In the genomic region with DNA sequence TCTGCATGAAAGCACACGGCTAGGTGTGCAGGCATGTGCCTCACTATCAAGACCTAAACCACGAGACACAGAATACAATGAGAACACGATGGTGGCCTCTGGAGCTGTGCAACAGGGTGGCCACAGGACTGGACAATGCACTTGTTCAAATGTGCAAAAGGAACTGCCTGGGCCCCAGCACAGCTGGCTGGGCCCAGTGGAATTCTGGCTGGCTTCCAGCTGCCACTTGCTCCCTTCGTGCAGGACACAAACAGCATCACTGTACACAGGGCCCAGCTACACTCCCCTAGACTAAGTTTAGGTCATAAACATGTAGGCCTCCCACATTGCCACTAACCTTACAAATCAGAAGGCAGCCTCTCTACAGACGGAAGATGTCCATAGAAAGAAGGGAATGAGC, we compare ENCODE assay signal across 15 cellular contexts. TPM values are rescaled to one million over a fixed set of nuclear protein-coding genes. Genes with fewer than 3 reads are reported as not detected.
DNase-seq lines count a peak whose midpoint lies in the region; ATAC-seq, FAIRE-seq and TF ChIP-seq lines count a peak whose summit lies in the region.
"Had no signal": no experiment of that assay in that cellular context is flagged by ENCODE, and none has a peak within 500 bp of the region (broad histone marks: within the 10 kb centered on the region; RNA-seq: fewer than 3 reads in every experiment).

No MANE protein-coding gene starts in this region.

- no peak for TF ChIP-seq POLR2A in body of pancreas (IDR thresholded peaks at IDR 0.05)

- no peak overlapping the region for H3K9ac ChIP-seq in Loucy (ENCODE audit: low read depth, low read length, poor library complexity, severe bottlenecking)

- H3K27me3 ChIP-seq in Loucy (ENCODE audit: insufficient read depth, low read length, poor library complexity, severe bottlenecking): no peaks in the 10 kb centered on the region
- no peaks in the 10 kb centered on the region for H3K27me3 ChIP-seq in body of pancreas
- no peaks in the 10 kb centered on the region for H3K27me3 ChIP-seq in layer of hippocampus (ENCODE audit: control insufficient read depth, insufficient read depth, low read length)
- H3K27me3 ChIP-seq: sigmoid colon, testis had no signal

- TF ChIP-seq CTCF in Loucy (conservative IDR thresholded peaks at IDR 0.05; ENCODE audit: low read length): no peak
- no peak for TF ChIP-seq CTCF in body of pancreas (IDR thresholded peaks at IDR 0.05)

- intact Hi-C loops in body of pancreas (cut with DNase I): no loop called here

- H3K9me3 ChIP-seq in Loucy (ENCODE audit: insufficient read depth, low read depth, low read length) (no peaks in the 10 kb centered on the region), body of pancreas (no peaks in the 10 kb centered on the region)
- H3K9me3 ChIP-seq: sigmoid colon, testis had no signal

- H3K27ac ChIP-seq in body of pancreas: no peak overlapping the region
- H3K27ac ChIP-seq in layer of hippocampus (ENCODE audit: low read depth, low read length): peak overlapping the region; percentile 76
- H3K27ac ChIP-seq: PC-9, sigmoid colon, testis had no signal

- H3K4me3 ChIP-seq in Loucy (ENCODE audit: low read length, poor library complexity, severe bottlenecking) (no peak overlapping the region), body of pancreas (no peak overlapping the region)
- H3K4me3 ChIP-seq: PC-9, sigmoid colon, testis had no signal

- no peak for FAIRE-seq in urothelium cell line (lab: Jason Lieb, UNC)

- H3K4me2 ChIP-seq in Loucy (ENCODE audit: low read depth, low read length, poor library complexity, severe bottlenecking): no peak overlapping the region
- H3K4me2 ChIP-seq: PC-9 had no signal

- DNase-seq in body of pancreas (peak in 3 of 4 donors; percentile 12 to 39 (median 21)), putamen (ENCODE audit: low spot score) (peak; percentile 92), urothelium cell line (ENCODE audit: low spot score) (no peak), NCI-H1436 treated with DMSO at 0.1 percent for 48 hours (lab: John Stamatoyannopoulos, UW) (no peak)
- DNase-seq: endodermal cell; MV-4-11; natural killer cell; NCI-H526; PC-9; sigmoid colon; stimulated activated CD4-positive, alpha-beta T cell treated with anti-CD3 and anti-CD28 coated beads, Interleukin-2, amount 100 ng/mL, for 48 hours; testis had no signal

- no peaks in the 10 kb centered on the region for H4K20me1 ChIP-seq in Loucy (ENCODE audit: insufficient read depth, low read length, poor library complexity, severe bottlenecking)

- no peaks in the 10 kb centered on the region for H3F3A ChIP-seq in Loucy (ENCODE audit: low read depth)

- H3K9me2 ChIP-seq in Loucy (replicated peaks; ENCODE audit: low read depth, low read length): no peaks in the 10 kb centered on the region

- H2AFZ ChIP-seq in Loucy (ENCODE audit: low read length): peak overlapping the region; percentile 2; the same call in 1 of the 2 replicates
- H2AFZ ChIP-seq: PC-9 had no signal

- peaks cover 26% of the 10 kb centered on the region for H3K4me1 ChIP-seq in Loucy (ENCODE audit: insufficient read depth, low read length, poor library complexity, severe bottlenecking)
- peaks cover 3% of the 10 kb centered on the region for H3K4me1 ChIP-seq in body of pancreas
- H3K4me1 ChIP-seq: testis had no signal

- 75 to 78% methylated on average over 5 of the region's 5 CpGs for WGBS in body of pancreas, 2 donors

- H3K79me2 ChIP-seq in Loucy (ENCODE audit: insufficient read depth, low read length): no peaks in the 10 kb centered on the region

- no peaks in the 10 kb centered on the region for H3K36me3 ChIP-seq in Loucy (ENCODE audit: insufficient read depth, low read length)
- H3K36me3 ChIP-seq in body of pancreas (replicated peaks in 1 of 2; ENCODE audit: insufficient read depth in 1 of 2, low read depth in 2 of 2): no peaks in the 10 kb centered on the region
- H3K36me3 ChIP-seq: sigmoid colon had no signal

- ATAC-seq in body of pancreas (no peak), HG02938 (IDR thresholded peaks at IDR 0.05; ENCODE audit: unreplicated experiment) (no peak)
- ATAC-seq: natural killer cell had no signal

RNA-seq across cellular contexts. Expression of a gene that starts 23.4 kb away (rescaled TPM):
- total RNA-seq in body of pancreas: 10 to 100 TPM; 24.9 to 34.6 TPM

RNA-seq across cellular contexts. Expression of a gene that starts 23.7 kb away (rescaled TPM):
- total RNA-seq in body of pancreas: 10 to 100 TPM; 12.9 to 34.0 TPM

Comparison
In these comparisons a context has a peak if more than half of its experiments do, and no peak if none do; other contexts are left out.
1. DNase-seq: peak in body of pancreas (3 of 4) and putamen (single experiment); none in urothelium cell line (single experiment) and NCI-H1436 treated with DMSO at 0.1 percent for 48 hours (single experiment).